ENCODE assay signal across 24 cellular contexts in the genomic region with DNA sequence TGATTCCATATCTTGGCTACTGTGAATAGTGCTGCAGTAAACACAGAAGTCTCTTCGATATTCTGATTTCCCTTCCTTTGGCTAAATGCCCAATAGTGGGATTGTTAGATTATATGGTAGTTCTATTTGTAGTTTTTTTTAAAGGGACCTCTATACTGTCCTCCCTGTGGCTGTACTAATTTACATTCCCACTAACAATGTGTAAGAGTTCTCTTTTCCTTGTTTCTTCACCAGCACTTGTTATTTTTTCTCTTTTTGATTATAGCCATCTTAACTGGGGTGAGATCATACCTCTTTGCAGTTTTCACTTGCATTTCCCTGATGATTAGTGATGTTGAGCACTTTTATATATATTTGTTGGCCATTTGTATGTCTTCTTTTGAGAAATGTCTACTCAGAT.
"Had no signal": no experiment of that assay in that cellular context is flagged by ENCODE, and none has a peak within 500 bp of the region (broad histone marks: within the 10 kb centered on the region; RNA-seq: fewer than 3 reads in every experiment).

No MANE protein-coding gene starts in this region.

- H3K27me3 ChIP-seq: stomach, suprapubic skin, testis, thyroid gland, tibial artery, tibial nerve, transverse colon, upper lobe of left lung, upper lobe of right lung, uterus, vagina had no signal

- H3K4me3 ChIP-seq: stomach, suprapubic skin, testis, thoracic aorta, thyroid gland, tibial artery, tibial nerve, transverse colon, upper lobe of left lung, upper lobe of right lung, uterus, vagina had no signal

- H3K36me3 ChIP-seq: stomach, suprapubic skin, thoracic aorta, thyroid gland, tibial artery, tibial nerve, transverse colon, upper lobe of left lung, upper lobe of right lung, uterus, vagina had no signal

- H3K4me1 ChIP-seq: stomach, testis, thyroid gland, tibial artery, tibial nerve, transverse colon, upper lobe of left lung, upper lobe of right lung, uterus, vagina had no signal

- DNase-seq: stimulated activated CD4-positive, alpha-beta T cell treated with anti-CD3 and anti-CD28 coated beads, Interleukin-2, amount 100 ng/mL, for 48 hours; stimulated activated CD4-positive, alpha-beta T cell treated with anti-CD3 and anti-CD28 coated beads, Interleukin-4, amount 100 ng/mL, for 1 hour; stimulated activated CD4-positive, alpha-beta T cell treated with anti-CD3 and anti-CD28 coated beads, Interleukin-4, amount 100 ng/mL, for 24 hours; stimulated activated CD4-positive, alpha-beta T cell treated with anti-CD3 and anti-CD28 coated beads, Interleukin-4, amount 100 ng/mL, for 4 hours; stimulated activated CD8-positive, alpha-beta memory T cell treated with anti-CD3 and anti-CD28 coated beads, Interleukin-4, amount 100 ng/mL, for 48 hours; stimulated activated naive B cell treated with anti-CD40 and anti-IgM and Interleukin-4, amounts not matched to agents 10 μg/mL and 1 μg/mL and 100 μg/mL, for 72 hours; stimulated activated naive CD4-positive, alpha-beta T cell; stimulated activated naive CD4-positive, alpha-beta T cell treated with Interleukin-2 at 50 U/mL for 16 hours; stimulated activated naive CD8-positive, alpha-beta T cell treated with anti-CD3 and anti-CD28 coated beads, Interleukin-15, amount 100 ng/mL, for 72 hours; stimulated activated naive CD8-positive, alpha-beta T cell treated with anti-CD3 and anti-CD28 coated beads, Interleukin-15, Interleukin-2, amounts not matched to agents 100 U/mL and 50 U/mL, for 24 hours; stomach; substantia nigra; testis; thyroid gland; tibial artery; transverse colon; trophoblast cell; upper lobe of left lung; upper lobe of right lung; uterus had no signal

- H3K27ac ChIP-seq: stomach, suprapubic skin, testis, thoracic aorta, thyroid gland, tibial artery, tibial nerve, transverse colon, upper lobe of left lung, upper lobe of right lung, uterus, vagina had no signal

- H3K9me3 ChIP-seq: testis, thyroid gland, upper lobe of right lung, uterus had no signal
